In genomic region chr22:48310740-48311139, GRCh38 we compare ENCODE assay signal across 20 cellular contexts.
DNase-seq lines count a peak whose midpoint lies in the region; ATAC-seq and TF ChIP-seq lines count a peak whose summit lies in the region.
"Had no signal": no experiment of that assay in that cellular context is flagged by ENCODE, and none has a peak within 500 bp of the region (broad histone marks: within the 10 kb centered on the region; RNA-seq: fewer than 3 reads in every experiment).

No MANE protein-coding gene starts in this region.

- DNase-seq in NCI-H524 treated with DMSO at 0.1 percent for 48 hours (lab: John Stamatoyannopoulos, UW), result peak; percentile 8
- DNase-seq in NCI-H524 (lab: John Stamatoyannopoulos, UW), result no peak
- peak; percentile 29 for DNase-seq in WERI-Rb-1
- peak; percentile 54 for DNase-seq in coronary artery (ENCODE audit: low spot score)
- DNase-seq in mesenteric fat pad (ENCODE audit: low spot score), result peak; percentile 68
- DNase-seq: CD4-positive, alpha-beta T cell; CD8-positive, alpha-beta memory T cell; DMS 273 treated with DMSO at 0.1 percent for 48 hours; DMS79; EL; GDM1; GOT3; H9 had no signal

- H3K27ac ChIP-seq in WERI-Rb-1 (no peak overlapping the region), coronary artery (no peak overlapping the region)
- H3K27ac ChIP-seq: 22Rv1; BLaER1 treated with 17β-estradiol and CSF1 and Interleukin-3, amounts not matched to agents 10 nM and 100 nM had no signal

- peaks cover 4% of the 10 kb centered on the region for H3K9me3 ChIP-seq in WERI-Rb-1 (ENCODE audit: severe bottlenecking)

- H3K27me3 ChIP-seq in WERI-Rb-1 (ENCODE audit: insufficient read depth, low read depth, severe bottlenecking), result no peaks in the 10 kb centered on the region
- H3K27me3 ChIP-seq: BLaER1 treated with 17β-estradiol and CSF1 and Interleukin-3, amounts not matched to agents 10 nM and 100 nM had no signal

- ATAC-seq in HG03039 (IDR thresholded peaks at IDR 0.05; ENCODE audit: unreplicated experiment) (no peak), GM21423 (IDR thresholded peaks at IDR 0.05; ENCODE audit: unreplicated experiment) (no peak), GM21381 (IDR thresholded peaks at IDR 0.05; ENCODE audit: unreplicated experiment) (no peak)
- ATAC-seq: GM12878, HCT116 had no signal

- TF ChIP-seq CTCF in WERI-Rb-1 (IDR thresholded peaks at IDR 0.05; ENCODE audit: low read depth, low read length), result no peak
- TF ChIP-seq CTCF in coronary artery (IDR thresholded peaks at IDR 0.05), result no peak

- H3K36me3 ChIP-seq in WERI-Rb-1, result no peaks in the 10 kb centered on the region
- H3K36me3 ChIP-seq: BLaER1 treated with 17β-estradiol and CSF1 and Interleukin-3, amounts not matched to agents 10 nM and 100 nM had no signal

- no peak overlapping the region for H3K4me3 ChIP-seq in WERI-Rb-1 (ENCODE audit: low read depth, low read length)
- no peak overlapping the region for H3K4me3 ChIP-seq in coronary artery
- H3K4me3 ChIP-seq: BLaER1 treated with 17β-estradiol and CSF1 and Interleukin-3, amounts not matched to agents 10 nM and 100 nM; GM12878 had no signal

Comparison
In these comparisons a context has a peak if more than half of its experiments do, and no peak if none do; other contexts are left out.
1. DNase-seq: peak in NCI-H524 treated with DMSO at 0.1 percent for 48 hours (single experiment), WERI-Rb-1 (single experiment), coronary artery (single experiment) and mesenteric fat pad (single experiment); none in NCI-H524 (0 of 2).